Comparison of ENCODE assay signal across 21 cellular contexts in genomic region chr22:32542332-32543019, GRCh38.
DNase-seq lines count a peak whose midpoint lies in the region; FAIRE-seq and TF ChIP-seq lines count a peak whose summit lies in the region.
"Had no signal": no experiment of that assay in that cellular context is flagged by ENCODE, and none has a peak within 500 bp of the region (broad histone marks: within the 10 kb centered on the region; RNA-seq: fewer than 3 reads in every experiment).

No MANE protein-coding gene starts in this region.

- H3K4me3 ChIP-seq in fibroblast of villous mesenchyme (ENCODE audit: low read depth, low read length) (no peak overlapping the region), stomach (no peak overlapping the region), colonic mucosa (no peak overlapping the region)
- H3K4me3 ChIP-seq: SK-N-MC had no signal

- H3K36me3 ChIP-seq in stomach (no peaks in the 10 kb centered on the region), colonic mucosa (no peaks in the 10 kb centered on the region)

- peak overlapping the region; percentile 14 to 69 (median 33) for H3K27ac ChIP-seq in stomach
- H3K27ac ChIP-seq in colonic mucosa, result no peak overlapping the region
- H3K27ac ChIP-seq: foreskin keratinocyte, SK-N-MC had no signal

- WGBS in stomach, 5 donors, result 52 to 71% (median 61%) methylated on average over 11 of the region's 11 CpGs

- no peak for TF ChIP-seq EP300 in stomach (IDR thresholded peaks at IDR 0.05)

- no peak overlapping the region for H3K9ac ChIP-seq in colonic mucosa (ENCODE audit: low read depth in 2 of 2, low read length in 2 of 2)

- peak; percentile 23 for FAIRE-seq in GM12891 (lab: Jason Lieb, UNC)
- FAIRE-seq: endometrium, GM12892 had no signal

- H3K9me3 ChIP-seq in stomach (no peaks in the 10 kb centered on the region), colonic mucosa (no peaks in the 10 kb centered on the region)

- no peak for DNase-seq in GM12891 (ENCODE audit: insufficient read length, low spot score)
- DNase-seq in fibroblast of villous mesenchyme (ENCODE audit: low read depth), result peak; percentile 59
- DNase-seq in mucosa of gallbladder (ENCODE audit: low spot score), result peak; percentile 32
- no peak for DNase-seq in stomach
- no peak for DNase-seq in cerebellar cortex (ENCODE audit: low spot score)
- no peak for DNase-seq in colonic mucosa
- DNase-seq in DMS 273 treated with DMSO at 0.1 percent for 48 hours (lab: John Stamatoyannopoulos, UW), result no peak
- no peak for DNase-seq in NCI-H1092 (lab: John Stamatoyannopoulos, UW)
- DNase-seq: activated CD4-positive, CD25-positive, alpha-beta regulatory T cell treated with anti-CD3 and anti-CD28 coated beads, Interleukin-2, amount 50 U/mL, for 72 hours; foreskin keratinocyte; GF-D8; KG1; natural killer cell; NCI-H2081; NCI-H526 treated with DMSO at 0.1 percent for 48 hours; OCI-M1; stimulated activated CD4-positive, alpha-beta T cell treated with anti-CD3 and anti-CD28 coated beads, Interleukin-1b, Interleukin-23, amount 100 ng/mL, for 48 hours; T1000 had no signal

- TF ChIP-seq CTCF in fibroblast of villous mesenchyme (IDR thresholded peaks at IDR 0.05; ENCODE audit: insufficient read depth, low read depth, low read length), result no peak
- TF ChIP-seq CTCF in stomach (IDR thresholded peaks at IDR 0.05), result no peak
- TF ChIP-seq CTCF in colonic mucosa (IDR thresholded peaks at IDR 0.05), result no peak

- intact Hi-C loops in stomach (cut with DNase I; ENCODE audit: low total_unique reads) (loop anchor here (5.0 kb wide), 1 partner anchor 110 kb away; no protein-coding TSS in a partner anchor), colonic mucosa (cut with DNase I) (no loop called here)

- no peaks in the 10 kb centered on the region for H3K27me3 ChIP-seq in stomach
- no peaks in the 10 kb centered on the region for H3K27me3 ChIP-seq in colonic mucosa
- H3K27me3 ChIP-seq: foreskin keratinocyte had no signal

- no peak for TF ChIP-seq POLR2A in GM12891 (IDR thresholded peaks at IDR 0.05; ENCODE audit: low read depth, low read length)
- TF ChIP-seq POLR2A in stomach (IDR thresholded peaks at IDR 0.05), result no peak

- H3K4me1 ChIP-seq in stomach, result peaks cover 0 to 16% (median 7%) of the 10 kb centered on the region in 4 donors
- no peaks in the 10 kb centered on the region for H3K4me1 ChIP-seq in colonic mucosa

TF ChIP-seq in GM12891, 5 proteins besides CTCF, POLR2A, EP300 and RAD21:
- TF ChIP-seq TAF1 (IDR thresholded peaks at IDR 0.05; ENCODE audit: low read depth, low read length), result no peak
- TF ChIP-seq POU2F2 (IDR thresholded peaks at IDR 0.05; ENCODE audit: low read depth, low read length), result no peak
- no peak for TF ChIP-seq PAX5 (IDR thresholded peaks at IDR 0.05; ENCODE audit: insufficient read depth, low read length, severe bottlenecking)
- TF ChIP-seq POLR2AphosphoS5 (IDR thresholded peaks at IDR 0.05; ENCODE audit: low read depth, low read length), result no peak
- TF ChIP-seq SPI1 (IDR thresholded peaks at IDR 0.05; ENCODE audit: low read depth, low read length), result no peak
TF ChIP-seq in GM12891: peak in this region for 0.

Comparison
In these comparisons a context has a peak if more than half of its experiments do, and no peak if none do; other contexts are left out.
1. DNase-seq: peak in fibroblast of villous mesenchyme (single experiment) and mucosa of gallbladder (single experiment); none in GM12891 (single experiment), stomach (single experiment), cerebellar cortex (single experiment), colonic mucosa (single experiment), DMS 273 treated with DMSO at 0.1 percent for 48 hours (single experiment) and NCI-H1092 (single experiment).